Comparison of ENCODE assay signal across 19 cellular contexts in genomic region chr4:168264903-168265302, GRCh38. TPM values are rescaled to one million over a fixed set of nuclear protein-coding genes. Genes with fewer than 3 reads are reported as not detected.
A peak's percentile ranks its signal among the peaks of the same experiment; 100 is the strongest.
DNase-seq lines count a peak whose midpoint lies in the region; ATAC-seq, FAIRE-seq and TF ChIP-seq lines count a peak whose summit lies in the region.
"Had no signal": no experiment of that assay in that cellular context is flagged by ENCODE, and none has a peak within 500 bp of the region (broad histone marks: within the 10 kb centered on the region; RNA-seq: fewer than 3 reads in every experiment).

No MANE protein-coding gene starts in this region.

- H3K4me1 ChIP-seq in heart right ventricle (peaks cover 0 to 13% (median 3%) of the 10 kb centered on the region in 9 donors), thyroid gland (peaks cover 10 to 12% of the 10 kb centered on the region in 2 donors)
- H3K4me1 ChIP-seq: A549, HAP-1, Peyer's patch had no signal

- ATAC-seq in heart right ventricle (peak; percentile 75 to 95 (median 94)), HG03135 (IDR thresholded peaks at IDR 0.05; ENCODE audit: unreplicated experiment) (no peak)
- ATAC-seq: A549; stimulated activated effector memory CD8-positive, alpha-beta T cell treated with anti-CD3 and anti-CD28 coated beads, Interleukin-12 subunit alpha, Interleukin-12 subunit beta, amount 100 ng/mL, for 72 hours; T-cell had no signal

- H3K36me3 ChIP-seq in heart right ventricle (peaks cover 0 to 98% (median 22%) of the 10 kb centered on the region in 9 donors), thyroid gland (peaks cover 0 to 6% of the 10 kb centered on the region in 2 donors)
- H3K36me3 ChIP-seq: HAP-1 had no signal

- TF ChIP-seq POLR2A in thyroid gland (IDR thresholded peaks at IDR 0.05) = no peak

- DNase-seq in NCI-H748 (lab: John Stamatoyannopoulos, UW; ENCODE audit: unreplicated experiment) (peak; percentile 45), NCI-H748 treated with DMSO at 0.1 percent for 48 hours (lab: John Stamatoyannopoulos, UW) (no peak), NCI-H510A (lab: John Stamatoyannopoulos, UW) (peak; percentile 33), heart right ventricle (peak in 1 of 2 donors; percentile 70), thyroid gland (peak; percentile 52 to 71), urothelium cell line (ENCODE audit: low spot score) (no peak), EL (no peak)
- DNase-seq: activated gamma-delta T cell, cortex of kidney, NCI-H526 treated with DMSO at 0.1 percent for 48 hours, Peyer's patch, T-cell, upper lobe of left lung had no signal

- TF ChIP-seq CTCF in heart right ventricle (IDR thresholded peaks at IDR 0.05) (no peak), thyroid gland (IDR thresholded peaks at IDR 0.05) (no peak)

- 50 to 65% methylated on average over 3 of the region's 3 CpGs for WGBS in heart right ventricle, 2 donors
- 51 to 54% methylated on average over 3 of the region's 3 CpGs for WGBS in thyroid gland, 2 donors

- intact Hi-C loops in heart right ventricle (cut with DNase I) = loop anchor here in 3 of 10 donors (5.0 to 10.0 kb wide), 3 partner anchors 232 to 430 kb away; partner anchors contain the start of gene PALLD (in 1 of the 3)
- intact Hi-C loops in thyroid gland (cut with DNase I) = no loop called here

- no peak overlapping the region for H3K4me3 ChIP-seq in heart right ventricle
- H3K4me3 ChIP-seq in thyroid gland (replicated peaks in 1 of 3) = no peak overlapping the region
- H3K4me3 ChIP-seq: A549, HAP-1, Peyer's patch, skin epidermis, upper lobe of left lung had no signal

- H3K9me3 ChIP-seq in heart right ventricle (no peaks in the 10 kb centered on the region), thyroid gland (no peaks in the 10 kb centered on the region)
- H3K9me3 ChIP-seq: A549, HAP-1, Peyer's patch, upper lobe of left lung had no signal

- H3K27ac ChIP-seq in heart right ventricle (peak overlapping the region in 9 of 10 donors; percentile 47 to 82 (median 74)), thyroid gland (peak overlapping the region in 2 of 3 donors; percentile 18 to 39)
- H3K27ac ChIP-seq: A549, epithelial cell of prostate, Peyer's patch, skin epidermis, upper lobe of left lung had no signal

- H3K27me3 ChIP-seq in heart right ventricle (no peaks in the 10 kb centered on the region), thyroid gland (no peaks in the 10 kb centered on the region)
- H3K27me3 ChIP-seq: Peyer's patch, upper lobe of left lung had no signal

- no peak for FAIRE-seq in urothelium cell line (lab: Jason Lieb, UNC)
- FAIRE-seq: A549 had no signal

RNA-seq across cellular contexts. Expression of gene DDX60, which starts 53.6 kb away (rescaled TPM):
- total RNA-seq in heart right ventricle (10 to 100 TPM in 4 of 10 donors, 1 to 10 TPM in 6; 6.3 to 21.5 (median 8.4) TPM), thyroid gland (10 to 100 TPM; 11.7 to 27.1 (median 17.0) TPM)
- polyA plus RNA-seq in heart right ventricle = 1 to 10 TPM; 2.3 to 4.2 TPM

Comparison
In these comparisons a context has a peak if more than half of its experiments do, and no peak if none do; other contexts are left out.
1. DNase-seq: peak in NCI-H748 (single experiment), NCI-H510A (single experiment) and thyroid gland (2 of 2); none in NCI-H748 treated with DMSO at 0.1 percent for 48 hours (single experiment), urothelium cell line (single experiment) and EL (single experiment).